14 cellular contexts compared by ENCODE assay signal in genomic region chr7:105807363-105807762, GRCh38.
DNase-seq lines count a peak whose midpoint lies in the region; ATAC-seq and TF ChIP-seq lines count a peak whose summit lies in the region.
"Had no signal": no experiment of that assay in that cellular context is flagged by ENCODE, and none has a peak within 500 bp of the region (broad histone marks: within the 10 kb centered on the region; RNA-seq: fewer than 3 reads in every experiment).

No MANE protein-coding gene starts in this region.

- POLR2A ChIA-PET in PC-3 (lab: Charles Lee; ENCODE audit: unreplicated experiment): no interaction called here

- H3K27me3 ChIP-seq in PC-3 (ENCODE audit: low read length) (no peaks in the 10 kb centered on the region), H7 (ENCODE audit: control insufficient read depth, insufficient read depth, low read length) (no peaks in the 10 kb centered on the region)

- peaks cover 37% of the 10 kb centered on the region for H3K4me1 ChIP-seq in PC-3 (ENCODE audit: insufficient read depth, low read length)
- H3K4me1 ChIP-seq: prostate gland had no signal

- H3K9ac ChIP-seq in PC-3 (ENCODE audit: low read length): peak overlapping the region; percentile 46; the same call in 1 of the 2 replicates

- no peaks in the 10 kb centered on the region for H3K9me2 ChIP-seq in PC-3 (replicated peaks; ENCODE audit: low read length)

- H3K9me3 ChIP-seq in PC-3 (ENCODE audit: low read length): no peaks in the 10 kb centered on the region
- H3K9me3 ChIP-seq: prostate gland had no signal

- no peak for ATAC-seq in PC-3
- no peak for ATAC-seq in stimulated activated memory B cell treated with anti-CD40 and anti-IgM and Interleukin-4, amounts not matched to agents 10 μg/mL and 1 μg/mL and 100 μg/mL, for 72 hours

- H3K36me3 Mint-ChIP-seq in activated naive CD4-positive, alpha-beta T cell treated with anti-CD3 and anti-CD28 coated beads, Interleukin-2, amount 10 ng/mL, durations not matched to agents 7 days and 5 days: peaks cover 22% of the 10 kb centered on the region
- peaks cover 10% of the 10 kb centered on the region for H3K36me3 Mint-ChIP-seq in activated naive CD8-positive, alpha-beta T cell treated with anti-CD3 and anti-CD28 coated beads for 36 hours
- no peaks in the 10 kb centered on the region for H3K36me3 Mint-ChIP-seq in stimulated activated memory B cell treated with anti-CD40 and anti-IgM and Interleukin-4, amounts not matched to agents 10 μg/mL and 1 μg/mL and 100 μg/mL, for 72 hours
- H3K36me3 Mint-ChIP-seq in endothelial cell (ENCODE audit: low read depth, unreplicated experiment): peaks cover 18% of the 10 kb centered on the region

- no TSS peak for BruUV-seq in PC-3 (replicated peaks; lab: Mats Ljungman, UMichigan)

- H3K4me3 Mint-ChIP-seq in activated naive CD4-positive, alpha-beta T cell treated with anti-CD3 and anti-CD28 coated beads, Interleukin-2, amount 10 ng/mL, durations not matched to agents 7 days and 5 days: no peak overlapping the region
- H3K4me3 Mint-ChIP-seq in activated naive CD8-positive, alpha-beta T cell treated with anti-CD3 and anti-CD28 coated beads for 36 hours: no peak overlapping the region
- H3K4me3 Mint-ChIP-seq in stimulated activated memory B cell treated with anti-CD40 and anti-IgM and Interleukin-4, amounts not matched to agents 10 μg/mL and 1 μg/mL and 100 μg/mL, for 72 hours: no peak overlapping the region
- H3K4me3 Mint-ChIP-seq in endothelial cell (ENCODE audit: unreplicated experiment): no peak overlapping the region

- peaks cover 60% of the 10 kb centered on the region for H3K4me1 Mint-ChIP-seq in activated naive CD4-positive, alpha-beta T cell treated with anti-CD3 and anti-CD28 coated beads, Interleukin-2, amount 10 ng/mL, durations not matched to agents 7 days and 5 days
- peaks cover 61% of the 10 kb centered on the region for H3K4me1 Mint-ChIP-seq in activated naive CD8-positive, alpha-beta T cell treated with anti-CD3 and anti-CD28 coated beads for 36 hours
- peaks cover 53% of the 10 kb centered on the region for H3K4me1 Mint-ChIP-seq in stimulated activated memory B cell treated with anti-CD40 and anti-IgM and Interleukin-4, amounts not matched to agents 10 μg/mL and 1 μg/mL and 100 μg/mL, for 72 hours
- peaks cover 24% of the 10 kb centered on the region for H3K4me1 Mint-ChIP-seq in endothelial cell (ENCODE audit: unreplicated experiment)

- intact Hi-C loops in PC-3 (cut with micrococcal nuclease): no loop called here

- H2AFZ ChIP-seq in PC-3 (ENCODE audit: low read length): no peak overlapping the region

- no peak for DNase-seq in activated naive CD4-positive, alpha-beta T cell treated with anti-CD3 and anti-CD28 coated beads, Interleukin-2, amount 10 ng/mL, durations not matched to agents 7 days and 5 days
- no peak for DNase-seq in activated naive CD4-positive, alpha-beta T cell (lab: John Stamatoyannopoulos, UW)
- DNase-seq in PC-3: no peak
- DNase-seq in activated naive CD8-positive, alpha-beta T cell treated with anti-CD3 and anti-CD28 coated beads for 36 hours: no peak
- DNase-seq in H7: no peak
- no peak for DNase-seq in endothelial cell (ENCODE audit: low spot score)
- no peak for DNase-seq in NCI-H2081 (lab: John Stamatoyannopoulos, UW)
- DNase-seq: activated CD4-positive, alpha-beta T cell treated with anti-CD3 and anti-CD28 coated beads, Interleukin-2, amount 50 U/mL, for 4 hours; dermis blood vessel endothelial cell; glutamatergic neuron; NCI-H2029 treated with DMSO at 0.1 percent for 48 hours had no signal

- H3K4me3 ChIP-seq in PC-3 (ENCODE audit: low read length) (no peak overlapping the region), H7 (ENCODE audit: insufficient read depth, low read depth, low read length) (no peak overlapping the region)
- H3K4me3 ChIP-seq: lung, prostate gland had no signal

- H3K27ac ChIP-seq in PC-3 (ENCODE audit: low read length): peak overlapping the region; percentile 63
- H3K27ac ChIP-seq: prostate gland had no signal

- H3K9me3 Mint-ChIP-seq in activated naive CD4-positive, alpha-beta T cell treated with anti-CD3 and anti-CD28 coated beads, Interleukin-2, amount 10 ng/mL, durations not matched to agents 7 days and 5 days: peaks cover 4% of the 10 kb centered on the region
- peaks cover 4% of the 10 kb centered on the region for H3K9me3 Mint-ChIP-seq in activated naive CD8-positive, alpha-beta T cell treated with anti-CD3 and anti-CD28 coated beads for 36 hours
- H3K9me3 Mint-ChIP-seq in stimulated activated memory B cell treated with anti-CD40 and anti-IgM and Interleukin-4, amounts not matched to agents 10 μg/mL and 1 μg/mL and 100 μg/mL, for 72 hours: no peaks in the 10 kb centered on the region
- no peaks in the 10 kb centered on the region for H3K9me3 Mint-ChIP-seq in endothelial cell (ENCODE audit: unreplicated experiment)

- no peaks in the 10 kb centered on the region for H4K20me1 ChIP-seq in PC-3 (ENCODE audit: low read length)

- H3K27ac Mint-ChIP-seq in activated naive CD4-positive, alpha-beta T cell treated with anti-CD3 and anti-CD28 coated beads, Interleukin-2, amount 10 ng/mL, durations not matched to agents 7 days and 5 days: peak overlapping the region; percentile 95
- H3K27ac Mint-ChIP-seq in activated naive CD8-positive, alpha-beta T cell treated with anti-CD3 and anti-CD28 coated beads for 36 hours: peak overlapping the region; percentile 84
- peak overlapping the region; percentile 15 for H3K27ac Mint-ChIP-seq in stimulated activated memory B cell treated with anti-CD40 and anti-IgM and Interleukin-4, amounts not matched to agents 10 μg/mL and 1 μg/mL and 100 μg/mL, for 72 hours
- no peak overlapping the region for H3K27ac Mint-ChIP-seq in endothelial cell (ENCODE audit: unreplicated experiment)

- H3K4me2 ChIP-seq in PC-3 (ENCODE audit: low read length): no peak overlapping the region

- H3F3A ChIP-seq in PC-3 (ENCODE audit: low read length, unreplicated experiment): no peaks in the 10 kb centered on the region

- TF ChIP-seq CTCF in PC-3 (conservative IDR thresholded peaks at IDR 0.05; ENCODE audit: low read depth, low read length) (no peak), endothelial cell (IDR thresholded peaks at IDR 0.05; ENCODE audit: unreplicated experiment) (no peak)

- H3K79me2 ChIP-seq in PC-3 (ENCODE audit: low read length): no peaks in the 10 kb centered on the region

- peaks cover 9% of the 10 kb centered on the region for H3K27me3 Mint-ChIP-seq in activated naive CD4-positive, alpha-beta T cell treated with anti-CD3 and anti-CD28 coated beads, Interleukin-2, amount 10 ng/mL, durations not matched to agents 7 days and 5 days
- H3K27me3 Mint-ChIP-seq in activated naive CD8-positive, alpha-beta T cell treated with anti-CD3 and anti-CD28 coated beads for 36 hours: no peaks in the 10 kb centered on the region
- no peaks in the 10 kb centered on the region for H3K27me3 Mint-ChIP-seq in stimulated activated memory B cell treated with anti-CD40 and anti-IgM and Interleukin-4, amounts not matched to agents 10 μg/mL and 1 μg/mL and 100 μg/mL, for 72 hours
- H3K27me3 Mint-ChIP-seq in endothelial cell (ENCODE audit: unreplicated experiment): peaks cover 14% of the 10 kb centered on the region

- H3K36me3 ChIP-seq in PC-3 (ENCODE audit: low read depth, low read length) (no peaks in the 10 kb centered on the region), H7 (replicated peaks; ENCODE audit: control insufficient read depth, insufficient read depth, low read length) (no peaks in the 10 kb centered on the region)
- H3K36me3 ChIP-seq: prostate gland had no signal

- CTCF ChIA-PET in activated naive CD4-positive, alpha-beta T cell treated with anti-CD3 and anti-CD28 coated beads, Interleukin-2, amount 10 ng/mL, durations not matched to agents 7 days and 5 days (lab: Charles Lee): interaction anchor here (1.0 to 4.0 kb wide), 5 partner anchors 42 to 235 kb away, joined by 3 to 18 read pairs (median 10); no protein-coding TSS in a partner anchor
- CTCF ChIA-PET in PC-3 (lab: Charles Lee): no interaction called here
